8 cellular contexts compared by ENCODE assay signal in genomic region chr12:12442548-12443071, GRCh38.
A peak's percentile ranks its signal among the peaks of the same experiment; 100 is the strongest.
DNase-seq lines count a peak whose midpoint lies in the region; ATAC-seq and TF ChIP-seq lines count a peak whose summit lies in the region.

No MANE protein-coding gene starts in this region.

- CTCF ChIA-PET in activated CD4-positive, alpha-beta T cell treated with anti-CD3 and anti-CD28 coated beads for 36 hours (lab: Charles Lee): interaction anchor here (1.0 to 2.7 kb wide), 6 partner anchors 14 to 67 kb away, joined by 3 to 8 read pairs (median 5); no protein-coding TSS in a partner anchor
- CTCF ChIA-PET in Calu3 (lab: Charles Lee): interaction anchor here (1.4 kb wide), 1 partner anchor 44 kb away, joined by 3 read pairs; no protein-coding TSS in a partner anchor

- no peaks in the 10 kb centered on the region for H3K27me3 Mint-ChIP-seq in activated CD4-positive, alpha-beta T cell treated with anti-CD3 and anti-CD28 coated beads for 36 hours
- no peaks in the 10 kb centered on the region for H3K27me3 Mint-ChIP-seq in activated naive CD8-positive, alpha-beta T cell treated with anti-CD3 and anti-CD28 coated beads, Interleukin-2, amount 10 ng/mL, durations not matched to agents 7 days and 5 days
- no peaks in the 10 kb centered on the region for H3K27me3 Mint-ChIP-seq in Calu3 (ENCODE audit: unreplicated experiment)

- H3K36me3 Mint-ChIP-seq in activated CD4-positive, alpha-beta T cell treated with anti-CD3 and anti-CD28 coated beads for 36 hours (ENCODE audit: low read depth): peaks cover 17% of the 10 kb centered on the region
- H3K36me3 Mint-ChIP-seq in activated naive CD8-positive, alpha-beta T cell treated with anti-CD3 and anti-CD28 coated beads, Interleukin-2, amount 10 ng/mL, durations not matched to agents 7 days and 5 days: peaks cover 24% of the 10 kb centered on the region
- H3K36me3 Mint-ChIP-seq in Calu3 (ENCODE audit: insufficient read depth, unreplicated experiment): no peaks in the 10 kb centered on the region

- no peaks in the 10 kb centered on the region for H3K9me3 ChIP-seq in thymus (ENCODE audit: control insufficient read depth)

- DNase-seq in activated CD4-positive, alpha-beta T cell treated with anti-CD3 and anti-CD28 coated beads for 36 hours: no peak
- no peak for DNase-seq in activated CD4-positive, alpha-beta T cell treated with anti-CD3 and anti-CD28 coated beads, Interleukin-2, amount 50 U/mL, for 1 hour
- no peak for DNase-seq in activated naive CD8-positive, alpha-beta T cell treated with anti-CD3 and anti-CD28 coated beads, Interleukin-2, amount 10 ng/mL, durations not matched to agents 7 days and 5 days
- DNase-seq in left ventricle myocardium superior (no peak), NCI-H1092 (lab: John Stamatoyannopoulos, UW) (no peak), Calu3 (no peak), NCI-H774 (lab: John Stamatoyannopoulos, UW) (no peak)

- H3K4me3 ChIP-seq in thymus (ENCODE audit: low read length): no peak overlapping the region

- ATAC-seq in activated CD4-positive, alpha-beta T cell treated with anti-CD3 and anti-CD28 coated beads for 36 hours: peak; percentile 16
- no peak for ATAC-seq in activated naive CD8-positive, alpha-beta T cell treated with anti-CD3 and anti-CD28 coated beads, Interleukin-2, amount 10 ng/mL, durations not matched to agents 7 days and 5 days (ENCODE audit: low read depth)
- ATAC-seq in left ventricle myocardium superior: peak; percentile 82

- peak overlapping the region; percentile 98 for H3K27ac Mint-ChIP-seq in activated CD4-positive, alpha-beta T cell treated with anti-CD3 and anti-CD28 coated beads for 36 hours
- peak overlapping the region; percentile 96 for H3K27ac Mint-ChIP-seq in activated naive CD8-positive, alpha-beta T cell treated with anti-CD3 and anti-CD28 coated beads, Interleukin-2, amount 10 ng/mL, durations not matched to agents 7 days and 5 days
- no peak overlapping the region for H3K27ac Mint-ChIP-seq in Calu3 (ENCODE audit: unreplicated experiment)

- TF ChIP-seq CTCF in Calu3 (IDR thresholded peaks at IDR 0.05; ENCODE audit: unreplicated experiment): no peak

- WGBS in thymus: 87% methylated on average over 5 of the region's 5 CpGs

- H3K9me3 Mint-ChIP-seq in activated CD4-positive, alpha-beta T cell treated with anti-CD3 and anti-CD28 coated beads for 36 hours (ENCODE audit: low read depth): no peaks in the 10 kb centered on the region
- no peaks in the 10 kb centered on the region for H3K9me3 Mint-ChIP-seq in activated naive CD8-positive, alpha-beta T cell treated with anti-CD3 and anti-CD28 coated beads, Interleukin-2, amount 10 ng/mL, durations not matched to agents 7 days and 5 days
- H3K9me3 Mint-ChIP-seq in Calu3 (ENCODE audit: low read depth, unreplicated experiment): no peaks in the 10 kb centered on the region

- peak overlapping the region; percentile 98 for H3K27ac ChIP-seq in thymus (ENCODE audit: low read depth)

- no peaks in the 10 kb centered on the region for H3K36me3 ChIP-seq in thymus (ENCODE audit: control insufficient read depth, insufficient read depth)

- H3K4me3 Mint-ChIP-seq in activated CD4-positive, alpha-beta T cell treated with anti-CD3 and anti-CD28 coated beads for 36 hours: peak overlapping the region; percentile 46
- H3K4me3 Mint-ChIP-seq in activated naive CD8-positive, alpha-beta T cell treated with anti-CD3 and anti-CD28 coated beads, Interleukin-2, amount 10 ng/mL, durations not matched to agents 7 days and 5 days: no peak overlapping the region
- no peak overlapping the region for H3K4me3 Mint-ChIP-seq in Calu3 (ENCODE audit: low read depth, unreplicated experiment)

- no TSS peak for BruUV-seq in Calu3 (replicated peaks; lab: Mats Ljungman, UMichigan)

- no peaks in the 10 kb centered on the region for H3K27me3 ChIP-seq in thymus (ENCODE audit: control insufficient read depth, insufficient read depth)

- POLR2A ChIA-PET in activated CD4-positive, alpha-beta T cell treated with anti-CD3 and anti-CD28 coated beads for 36 hours (lab: Charles Lee): interaction anchor here (0.5 to 1.8 kb wide), 11 partner anchors 12 to 283 kb away, joined by 3 to 15 read pairs (median 5); no protein-coding TSS in a partner anchor
- POLR2A ChIA-PET in activated naive CD8-positive, alpha-beta T cell treated with anti-CD3 and anti-CD28 coated beads, Interleukin-2, amount 10 ng/mL, durations not matched to agents 7 days and 5 days (lab: Charles Lee): interaction anchor here (0.6 to 2.6 kb wide), 7 partner anchors 23 to 98 kb away, joined by 3 to 11 read pairs (median 5); partner anchors contain the start of gene BORCS5

- H3K4me1 ChIP-seq in thymus (ENCODE audit: control insufficient read depth, insufficient read depth, low read length): peaks cover 54% of the 10 kb centered on the region

- H3K4me1 Mint-ChIP-seq in activated CD4-positive, alpha-beta T cell treated with anti-CD3 and anti-CD28 coated beads for 36 hours: peaks cover 81% of the 10 kb centered on the region
- peaks cover 51% of the 10 kb centered on the region for H3K4me1 Mint-ChIP-seq in activated naive CD8-positive, alpha-beta T cell treated with anti-CD3 and anti-CD28 coated beads, Interleukin-2, amount 10 ng/mL, durations not matched to agents 7 days and 5 days
- peaks cover 39% of the 10 kb centered on the region for H3K4me1 Mint-ChIP-seq in Calu3 (ENCODE audit: low read depth, unreplicated experiment)

- intact Hi-C loops in activated CD4-positive, alpha-beta T cell treated with anti-CD3 and anti-CD28 coated beads for 36 hours (cut with DNase I, micrococcal nuclease): loop anchor here (1.0 to 5.0 kb wide), 6 partner anchors 14 to 120 kb away; partner anchors contain the start of gene DUSP16 (in 2 of the 2)
- intact Hi-C loops in left ventricle myocardium superior (cut with micrococcal nuclease) (no loop called here), Calu3 (cut with micrococcal nuclease; ENCODE audit: unreplicated experiment) (no loop called here)

Comparison
In these comparisons a context has a peak if more than half of its experiments do, and no peak if none do; other contexts are left out.
1. intact Hi-C loops: an anchor here in activated CD4-positive, alpha-beta T cell treated with anti-CD3 and anti-CD28 coated beads for 36 hours (1.0 to 5.0 kb wide); none called in left ventricle myocardium superior and Calu3.